In genomic region chr2:202679980-202680379, GRCh38 we compare ENCODE assay signal across 22 cellular contexts. TPM values are rescaled to one million over a fixed set of nuclear protein-coding genes. Genes with fewer than 3 reads are reported as not detected.
A peak's percentile ranks its signal among the peaks of the same experiment; 100 is the strongest.
DNase-seq lines count a peak whose midpoint lies in the region; ATAC-seq, FAIRE-seq and TF ChIP-seq lines count a peak whose summit lies in the region.
"Had no signal": no experiment of that assay in that cellular context is flagged by ENCODE, and none has a peak within 500 bp of the region (broad histone marks: within the 10 kb centered on the region; RNA-seq: fewer than 3 reads in every experiment).

No MANE protein-coding gene starts in this region.

- peaks cover 41% of the 10 kb centered on the region for H3K36me3 Mint-ChIP-seq in activated naive CD4-positive, alpha-beta T cell treated with anti-CD3 and anti-CD28 coated beads, Interleukin-2, amount 10 ng/mL, durations not matched to agents 7 days and 5 days
- peaks cover 30 to 50% of the 10 kb centered on the region in 2 donors for H3K36me3 Mint-ChIP-seq in activated naive CD4-positive, alpha-beta T cell treated with anti-CD3 and anti-CD28 coated beads, Interleukin-2, amount 50 U/mL, for 72 hours
- peaks cover 25% of the 10 kb centered on the region for H3K36me3 Mint-ChIP-seq in T-cell
- H3K36me3 Mint-ChIP-seq in memory B cell: peaks cover 30% of the 10 kb centered on the region

- no peak for TF ChIP-seq EP300 in tibial nerve (IDR thresholded peaks at IDR 0.05)

- ATAC-seq in activated naive CD4-positive, alpha-beta T cell treated with anti-CD3 and anti-CD28 coated beads, Interleukin-2, amount 50 U/mL, for 72 hours: no peak
- peak in 3 of 4 experiments; percentile 42 to 64 (median 53) for ATAC-seq in T-cell (replicated peaks in 1 of 4)
- ATAC-seq in memory B cell (ENCODE audit: low read depth): no peak

- H3K4me1 ChIP-seq in tibial nerve: no peaks in the 10 kb centered on the region
- H3K4me1 ChIP-seq: Peyer's patch, SJCRH30 had no signal

- H3K9me3 Mint-ChIP-seq in activated naive CD4-positive, alpha-beta T cell treated with anti-CD3 and anti-CD28 coated beads, Interleukin-2, amount 10 ng/mL, durations not matched to agents 7 days and 5 days: peaks cover 37% of the 10 kb centered on the region
- peaks cover 22 to 33% of the 10 kb centered on the region in 2 donors for H3K9me3 Mint-ChIP-seq in activated naive CD4-positive, alpha-beta T cell treated with anti-CD3 and anti-CD28 coated beads, Interleukin-2, amount 50 U/mL, for 72 hours
- H3K9me3 Mint-ChIP-seq in T-cell (peaks cover 14 to 29% (median 16%) of the 10 kb centered on the region in 3 donors), memory B cell (peaks cover 16% of the 10 kb centered on the region)

- no peaks in the 10 kb centered on the region for H3K27me3 ChIP-seq in tibial nerve
- H3K27me3 ChIP-seq: Peyer's patch, SJCRH30 had no signal

- no peak overlapping the region for H3K4me3 Mint-ChIP-seq in activated naive CD4-positive, alpha-beta T cell treated with anti-CD3 and anti-CD28 coated beads, Interleukin-2, amount 10 ng/mL, durations not matched to agents 7 days and 5 days
- H3K4me3 Mint-ChIP-seq in T-cell: peak overlapping the region in 1 of 3 donors; percentile 32
- H3K4me3 Mint-ChIP-seq in memory B cell: no peak overlapping the region
- H3K4me3 Mint-ChIP-seq: H9 had no signal

- peak; percentile 57 for FAIRE-seq in G401.6 (lab: Jason Lieb, UNC)
- FAIRE-seq: GM18507 had no signal

- 90 to 93% methylated on average over 3 of the region's 3 CpGs for WGBS in tibial nerve, 2 donors

- TF ChIP-seq CTCF in tibial nerve (IDR thresholded peaks at IDR 0.05): no peak

- POLR2A ChIA-PET in T-cell (lab: Charles Lee): interaction anchor here in 1 of 2 donors (0.6 kb wide), 2 partner anchors 32 to 37 kb away, joined by 3 to 5 read pairs; no protein-coding TSS in a partner anchor

- H3K27ac Mint-ChIP-seq in activated naive CD4-positive, alpha-beta T cell treated with anti-CD3 and anti-CD28 coated beads, Interleukin-2, amount 10 ng/mL, durations not matched to agents 7 days and 5 days: peak overlapping the region; percentile 69
- H3K27ac Mint-ChIP-seq in activated naive CD4-positive, alpha-beta T cell treated with anti-CD3 and anti-CD28 coated beads, Interleukin-2, amount 50 U/mL, for 72 hours: no peak overlapping the region
- peak overlapping the region; percentile 4 to 36 for H3K27ac Mint-ChIP-seq in T-cell
- H3K27ac Mint-ChIP-seq in memory B cell: peak overlapping the region; percentile 48

- peaks cover 0 to 8% (median 0%) of the 10 kb centered on the region in 3 donors for H3K36me3 ChIP-seq in tibial nerve
- H3K36me3 ChIP-seq: Peyer's patch, SJCRH30 had no signal

- no peak overlapping the region for H3K4me3 ChIP-seq in tibial nerve
- H3K4me3 ChIP-seq: GM23248, Peyer's patch, SJCRH30 had no signal

- TF ChIP-seq POLR2A in tibial nerve (IDR thresholded peaks at IDR 0.05): no peak

- peaks cover 0 to 39% (median 8%) of the 10 kb centered on the region in 4 donors for H3K9me3 ChIP-seq in tibial nerve
- H3K9me3 ChIP-seq: Peyer's patch had no signal

- no peaks in the 10 kb centered on the region for H3K27me3 Mint-ChIP-seq in activated naive CD4-positive, alpha-beta T cell treated with anti-CD3 and anti-CD28 coated beads, Interleukin-2, amount 10 ng/mL, durations not matched to agents 7 days and 5 days
- H3K27me3 Mint-ChIP-seq in T-cell (no peaks in the 10 kb centered on the region), memory B cell (no peaks in the 10 kb centered on the region)
- H3K27me3 Mint-ChIP-seq: CD4-positive, alpha-beta memory T cell had no signal

- CTCF ChIA-PET in activated naive CD4-positive, alpha-beta T cell treated with anti-CD3 and anti-CD28 coated beads, Interleukin-2, amount 10 ng/mL, durations not matched to agents 7 days and 5 days (lab: Charles Lee): no interaction called here
- CTCF ChIA-PET in T-cell (lab: Charles Lee): no interaction called here

- no peak for DNase-seq in activated naive CD4-positive, alpha-beta T cell treated with anti-CD3 and anti-CD28 coated beads, Interleukin-2, amount 10 ng/mL, durations not matched to agents 7 days and 5 days
- DNase-seq in activated naive CD4-positive, alpha-beta T cell treated with anti-CD3 and anti-CD28 coated beads, Interleukin-2, amount 50 U/mL, for 72 hours (ENCODE audit: low spot score in 2 of 2): no peak
- no peak for DNase-seq in T-cell
- DNase-seq in memory B cell (ENCODE audit: low spot score in 2 of 2): no peak
- no peak for DNase-seq in C1 segment of cervical spinal cord (lab: John Stamatoyannopoulos, UW)
- no peak for DNase-seq in tibial nerve (ENCODE audit: low spot score in 2 of 2)
- DNase-seq: GM23248; H9; IMR-90; Karpas-422; NCI-H1694; NCI-H2081; NCI-H2171; NCI-H345; NCI-H524; NCI-H774; NK-92 treated with Interleukin-12 subunit alpha and Interleukin-12 subunit beta, amount 100 ng/mL, for 24 hours; Peyer's patch; SJCRH30 had no signal

- no peak overlapping the region for H3K27ac ChIP-seq in tibial nerve
- H3K27ac ChIP-seq: GM23248, Peyer's patch, SJCRH30 had no signal

- peaks cover 30% of the 10 kb centered on the region for H3K4me1 Mint-ChIP-seq in activated naive CD4-positive, alpha-beta T cell treated with anti-CD3 and anti-CD28 coated beads, Interleukin-2, amount 10 ng/mL, durations not matched to agents 7 days and 5 days
- H3K4me1 Mint-ChIP-seq in T-cell (peaks cover 44 to 50% (median 49%) of the 10 kb centered on the region in 3 donors), memory B cell (peaks cover 18% of the 10 kb centered on the region)

RNA-seq across cellular contexts. Expression of gene FAM117B, which starts 45.2 kb away (rescaled TPM):
- 10 to 100 TPM; 17.7 to 23.3 TPM for total RNA-seq in activated naive CD4-positive, alpha-beta T cell treated with anti-CD3 and anti-CD28 coated beads, Interleukin-2, amount 50 U/mL, for 72 hours
- total RNA-seq in T-cell (10 to 100 TPM; 23.6 to 44.0 (median 28.4) TPM), tibial nerve (10 to 100 TPM in 3 of 4 donors, 1 to 10 TPM in 1; 9.2 to 17.5 (median 12.5) TPM)

Comparison
In these comparisons a context has a peak if more than half of its experiments do, and no peak if none do; other contexts are left out.
1. H3K27ac Mint-ChIP-seq: peak in activated naive CD4-positive, alpha-beta T cell treated with anti-CD3 and anti-CD28 coated beads, Interleukin-2, amount 10 ng/mL, durations not matched to agents 7 days and 5 days (single experiment), T-cell (2 of 2) and memory B cell (single experiment); none in activated naive CD4-positive, alpha-beta T cell treated with anti-CD3 and anti-CD28 coated beads, Interleukin-2, amount 50 U/mL, for 72 hours (0 of 2).
2. ATAC-seq: peak in T-cell (3 of 4); none in activated naive CD4-positive, alpha-beta T cell treated with anti-CD3 and anti-CD28 coated beads, Interleukin-2, amount 50 U/mL, for 72 hours (0 of 2) and memory B cell (single experiment).